ENCODE assay signal across 11 cellular contexts in the genomic region with DNA sequence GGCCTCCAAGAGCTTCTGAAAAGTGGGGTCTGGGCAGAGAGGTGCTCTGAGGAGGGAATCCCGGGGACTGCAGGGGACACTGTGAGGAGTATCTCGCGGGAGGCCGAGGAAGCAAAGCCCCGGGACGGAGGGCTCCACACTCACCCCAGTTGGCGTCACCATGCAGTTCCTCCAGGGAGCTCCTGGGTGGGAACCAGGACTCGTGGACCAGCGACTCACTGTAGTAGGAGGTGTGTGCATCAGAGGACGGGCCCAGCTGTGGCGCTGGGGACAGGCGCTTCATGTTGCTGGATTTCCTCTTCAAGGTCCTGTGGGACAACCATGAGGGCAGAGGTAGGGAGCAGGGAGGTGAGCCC. TPM values are rescaled to one million over a fixed set of nuclear protein-coding genes. Genes with fewer than 3 reads are reported as not detected.
A peak's percentile ranks its signal among the peaks of the same experiment; 100 is the strongest.
DNase-seq lines count a peak whose midpoint lies in the region; ATAC-seq and TF ChIP-seq lines count a peak whose summit lies in the region.
"Had no signal": no experiment of that assay in that cellular context is flagged by ENCODE, and none has a peak within 500 bp of the region (broad histone marks: within the 10 kb centered on the region; RNA-seq: fewer than 3 reads in every experiment).

No MANE protein-coding gene starts in this region.

- no peak overlapping the region for H3K4ac ChIP-seq in neuronal stem cell (ENCODE audit: low read length)

- H3K27me3 ChIP-seq in CD4-positive, CD25-positive, alpha-beta regulatory T cell (ENCODE audit: control insufficient read depth, insufficient read depth, low read length) = no peaks in the 10 kb centered on the region
- H3K27me3 ChIP-seq in MM.1S (replicated peaks; ENCODE audit: insufficient read depth, low read length) (no peaks in the 10 kb centered on the region), neuronal stem cell (ENCODE audit: control insufficient read depth in 3 of 3, insufficient read depth in 3 of 3, low read depth in 1 of 3, low read length in 3 of 3) (no peaks in the 10 kb centered on the region)

- no peak overlapping the region for H2AK5ac ChIP-seq in neuronal stem cell (ENCODE audit: low read depth, low read length)

- no peaks in the 10 kb centered on the region for H3K79me1 ChIP-seq in neuronal stem cell (ENCODE audit: low read depth, low read length)

- H3K4me3 ChIP-seq in CD4-positive, CD25-positive, alpha-beta regulatory T cell (ENCODE audit: low read depth, low read length) = peak overlapping the region; percentile 71
- H3K4me3 ChIP-seq in MM.1S (ENCODE audit: low read length) (peak overlapping the region; percentile 49), neuronal stem cell (ENCODE audit: low read length in 2 of 2) (no peak overlapping the region)

- H3K23ac ChIP-seq in neuronal stem cell (ENCODE audit: low read depth, low read length, poor library complexity) = no peak overlapping the region

- no peak overlapping the region for H2BK120ac ChIP-seq in neuronal stem cell (ENCODE audit: low read depth, low read length)

- H4K20me1 ChIP-seq in MM.1S (ENCODE audit: insufficient read depth, low read length) = no peaks in the 10 kb centered on the region

- DNase-seq in CD4-positive, CD25-positive, alpha-beta regulatory T cell = no peak
- DNase-seq in MM.1S = no peak
- no peak for DNase-seq in caudate nucleus (lab: John Stamatoyannopoulos, UW)
- no peak for DNase-seq in neuronal stem cell (ENCODE audit: low spot score)
- DNase-seq: COR-L47, mesendoderm had no signal

- H3K4me1 Mint-ChIP-seq in CD4-positive, CD25-positive, alpha-beta regulatory T cell = peaks cover 9 to 61% (median 28%) of the 10 kb centered on the region in 4 donors

- peak overlapping the region; percentile 98 to 100 (median 99) for H3K4me3 Mint-ChIP-seq in CD4-positive, CD25-positive, alpha-beta regulatory T cell

- H3K9me3 Mint-ChIP-seq in CD4-positive, CD25-positive, alpha-beta regulatory T cell = peaks cover 0 to 3% (median 0%) of the 10 kb centered on the region in 7 donors

- H3K4me1 ChIP-seq in CD4-positive, CD25-positive, alpha-beta regulatory T cell (ENCODE audit: control insufficient read depth, insufficient read depth, low read length, poor library complexity, severe bottlenecking) = peaks cover 53% of the 10 kb centered on the region
- peaks cover 43% of the 10 kb centered on the region for H3K4me1 ChIP-seq in MM.1S (ENCODE audit: low read length)
- peaks cover 1 to 5% of the 10 kb centered on the region in 2 donors for H3K4me1 ChIP-seq in neuronal stem cell (ENCODE audit: control insufficient read depth in 2 of 2, insufficient read depth in 1 of 2, low read depth in 1 of 2, low read length in 2 of 2)

- ATAC-seq in CD4-positive, CD25-positive, alpha-beta regulatory T cell (ENCODE audit: low read depth in 2 of 2) = no peak
- ATAC-seq in HG03039 (IDR thresholded peaks at IDR 0.05; ENCODE audit: unreplicated experiment) = no peak
- no peak for ATAC-seq in GM21528 (IDR thresholded peaks at IDR 0.05; ENCODE audit: low FRiP score, unreplicated experiment)
- no peak for ATAC-seq in HG02840 (IDR thresholded peaks at IDR 0.05; ENCODE audit: low FRiP score, unreplicated experiment)
- ATAC-seq in GM21717 (IDR thresholded peaks at IDR 0.05; ENCODE audit: unreplicated experiment) = no peak
- ATAC-seq: Panc1 had no signal

- no peak overlapping the region for H2BK12ac ChIP-seq in neuronal stem cell (ENCODE audit: low read length)

- WGBS in neuronal stem cell (ENCODE audit: extremely low coverage in 2 of 2, insufficient read length in 2 of 2, insufficient replicate concordance in 1 of 2), 2 donors = no CpG with 5 or more reads among the region's 12 CpGs

- no peaks in the 10 kb centered on the region for H3K27me3 Mint-ChIP-seq in CD4-positive, CD25-positive, alpha-beta regulatory T cell

- H3K27ac ChIP-seq in CD4-positive, CD25-positive, alpha-beta regulatory T cell (ENCODE audit: insufficient read depth, low read length, poor library complexity, severe bottlenecking) = peak overlapping the region; percentile 82
- H3K27ac ChIP-seq in MM.1S (ENCODE audit: low read length) (peak overlapping the region; percentile 98), caudate nucleus (ENCODE audit: low read depth, low read length) (peak overlapping the region; percentile 69), neuronal stem cell (replicated peaks; ENCODE audit: low read length) (no peak overlapping the region)

- TF ChIP-seq CTCF in MM.1S (IDR thresholded peaks at IDR 0.05; ENCODE audit: low read length) = no peak

- no peak overlapping the region for H2BK5ac ChIP-seq in neuronal stem cell (ENCODE audit: low read length)

- no peaks in the 10 kb centered on the region for H3K9me2 ChIP-seq in MM.1S (replicated peaks; ENCODE audit: insufficient read depth, low read length)

- H3K18ac ChIP-seq in neuronal stem cell (ENCODE audit: low read length) = no peak overlapping the region

- no peak overlapping the region for H2AFZ ChIP-seq in MM.1S (ENCODE audit: low read length)
- no peak overlapping the region for H2AFZ ChIP-seq in neuronal stem cell (ENCODE audit: low read length)

- H3F3A ChIP-seq in MM.1S (ENCODE audit: insufficient read depth, low read length) = peaks cover 45% of the 10 kb centered on the region

- no peaks in the 10 kb centered on the region for H3K9me3 ChIP-seq in CD4-positive, CD25-positive, alpha-beta regulatory T cell (ENCODE audit: control insufficient read depth in 2 of 2, low read length in 2 of 2)
- H3K9me3 ChIP-seq in MM.1S (replicated peaks; ENCODE audit: insufficient read depth, low read length) = no peaks in the 10 kb centered on the region
- no peaks in the 10 kb centered on the region for H3K9me3 ChIP-seq in neuronal stem cell (replicated peaks in 1 of 2; ENCODE audit: control insufficient read depth in 2 of 2, insufficient read depth in 1 of 2, low read depth in 1 of 2, low read length in 2 of 2)

- H3K79me2 ChIP-seq in MM.1S (ENCODE audit: low read length) = peaks cover 71% of the 10 kb centered on the region

- no peak overlapping the region for H4K8ac ChIP-seq in neuronal stem cell (ENCODE audit: low read depth, low read length)

- H3K9ac ChIP-seq in MM.1S (ENCODE audit: low read length) (peak overlapping the region; percentile 59), neuronal stem cell (ENCODE audit: low read depth, low read length, poor library complexity) (peak overlapping the region; percentile 24)

- peak overlapping the region; percentile 95 to 100 (median 99) for H3K27ac Mint-ChIP-seq in CD4-positive, CD25-positive, alpha-beta regulatory T cell

- H3K36me3 Mint-ChIP-seq in CD4-positive, CD25-positive, alpha-beta regulatory T cell = peaks cover 46% of the 10 kb centered on the region

- H2BK15ac ChIP-seq in neuronal stem cell (ENCODE audit: low read length) = no peak overlapping the region

- peak overlapping the region; percentile 90 for H3K4me2 ChIP-seq in MM.1S (ENCODE audit: low read depth, low read length)
- no peak overlapping the region for H3K4me2 ChIP-seq in neuronal stem cell (ENCODE audit: insufficient read depth, low read length, poor library complexity, severe bottlenecking)

- H4K91ac ChIP-seq in neuronal stem cell (ENCODE audit: low read depth, low read length, poor library complexity) = no peak overlapping the region

- H3K14ac ChIP-seq in neuronal stem cell (ENCODE audit: low read length) = no peak overlapping the region

- peaks cover 64% of the 10 kb centered on the region for H3K36me3 ChIP-seq in CD4-positive, CD25-positive, alpha-beta regulatory T cell (ENCODE audit: control insufficient read depth, insufficient read depth, low read length)
- H3K36me3 ChIP-seq in MM.1S (replicated peaks; ENCODE audit: insufficient read depth, low read length) (peaks cover 22% of the 10 kb centered on the region), neuronal stem cell (replicated peaks in 1 of 2; ENCODE audit: control insufficient read depth in 2 of 2, insufficient read depth in 2 of 2, low read length in 2 of 2) (peaks cover 19 to 71% of the 10 kb centered on the region in 2 donors)

RNA-seq across cellular contexts. Expression of a gene that starts 4.8 kb away (rescaled TPM):
- 454 TPM for total RNA-seq in CD4-positive, CD25-positive, alpha-beta regulatory T cell
- 100 to 1,000 TPM; 260 to 381 (median 298) TPM for polyA plus RNA-seq in CD4-positive, CD25-positive, alpha-beta regulatory T cell
- polyA plus RNA-seq in neuronal stem cell (2013, experiment 1 of 2) = 19.4 TPM
- polyA plus RNA-seq in neuronal stem cell (2013, experiment 2 of 2) = 19.4 TPM

RNA-seq across cellular contexts. Expression of a gene that starts 42.9 kb away (rescaled TPM):
- 6.3 TPM for total RNA-seq in CD4-positive, CD25-positive, alpha-beta regulatory T cell
- 10 to 100 TPM in 2 of 4 donors, 1 to 10 TPM in 2; 9.3 to 10.9 (median 10.0) TPM for polyA plus RNA-seq in CD4-positive, CD25-positive, alpha-beta regulatory T cell
- 23.4 TPM for polyA plus RNA-seq in neuronal stem cell (2013, experiment 1 of 2)
- polyA plus RNA-seq in neuronal stem cell (2013, experiment 2 of 2) = 22.3 TPM

RNA-seq across cellular contexts. Expression of a gene that starts 45.3 kb away (rescaled TPM):
- total RNA-seq in CD4-positive, CD25-positive, alpha-beta regulatory T cell = 285 TPM
- polyA plus RNA-seq in CD4-positive, CD25-positive, alpha-beta regulatory T cell = 10 to 100 TPM; 25.4 to 29.7 (median 25.7) TPM
- 47.8 TPM for polyA plus RNA-seq in neuronal stem cell (2013, experiment 1 of 2)
- polyA plus RNA-seq in neuronal stem cell (2013, experiment 2 of 2) = 48.3 TPM

RNA-seq across cellular contexts. Expression of a gene that starts 50.3 kb away (rescaled TPM):
- total RNA-seq in CD4-positive, CD25-positive, alpha-beta regulatory T cell = 205 TPM
- 10 to 100 TPM in 2 of 4 donors, 1 to 10 TPM in 2; 8.7 to 12.5 (median 10.2) TPM for polyA plus RNA-seq in CD4-positive, CD25-positive, alpha-beta regulatory T cell
- 22.9 TPM for polyA plus RNA-seq in neuronal stem cell (2013, experiment 1 of 2)
- 21.5 TPM for polyA plus RNA-seq in neuronal stem cell (2013, experiment 2 of 2)

Comparison
In these comparisons a context has a peak if more than half of its experiments do, and no peak if none do; other contexts are left out.
1. H3K4me3 ChIP-seq: peak in CD4-positive, CD25-positive, alpha-beta regulatory T cell (single experiment) and MM.1S (single experiment); none in neuronal stem cell (0 of 2).